15 cellular contexts compared by ENCODE assay signal in genomic region chr4:1874207-1874606, GRCh38. TPM values are rescaled to one million over a fixed set of nuclear protein-coding genes. Genes with fewer than 3 reads are reported as not detected.
DNase-seq lines count a peak whose midpoint lies in the region; ATAC-seq, FAIRE-seq and TF ChIP-seq lines count a peak whose summit lies in the region.
"Had no signal": no experiment of that assay in that cellular context is flagged by ENCODE, and none has a peak within 500 bp of the region (broad histone marks: within the 10 kb centered on the region; RNA-seq: fewer than 3 reads in every experiment).

No MANE protein-coding gene starts in this region.

- DNase-seq in HepG2 (ENCODE audit: low spot score) (no peak), right lobe of liver (no peak), PC-3 (no peak), endothelial cell of umbilical vein (ENCODE audit: low read depth, low spot score) (no peak), NCI-H2171 treated with DMSO at 0.1 percent for 48 hours (lab: John Stamatoyannopoulos, UW) (no peak), dermis blood vessel endothelial cell (no peak), esophagus squamous epithelium (lab: John Stamatoyannopoulos, UW) (no peak)
- DNase-seq: activated CD4-positive, alpha-beta T cell treated with anti-CD3 and anti-CD28 coated beads for 1 hour; Caco-2; immature natural killer cell; naive B cell; stimulated activated naive B cell treated with anti-CD40 and anti-IgM and Interleukin-4, amounts not matched to agents 10 μg/mL and 1 μg/mL and 100 μg/mL, for 72 hours had no signal

- no peaks in the 10 kb centered on the region for H3F3A ChIP-seq in PC-3 (ENCODE audit: low read length, unreplicated experiment)

- BruUV-seq in HepG2 (replicated peaks; lab: Mats Ljungman, UMichigan) = no TSS peak
- no TSS peak for BruUV-seq in PC-3 (replicated peaks; lab: Mats Ljungman, UMichigan)
- no TSS peak for BruUV-seq in endothelial cell of umbilical vein (replicated peaks; lab: Mats Ljungman, UMichigan)

- H3K4me1 ChIP-seq in HepG2 (ENCODE audit: insufficient read depth, low read length) (peaks cover 70% of the 10 kb centered on the region), right lobe of liver (peaks cover 0 to 16% (median 6%) of the 10 kb centered on the region in 4 donors), PC-3 (ENCODE audit: insufficient read depth, low read length) (peaks cover 25% of the 10 kb centered on the region), endothelial cell of umbilical vein (ENCODE audit: control insufficient read depth, extremely low read depth, insufficient read depth, low read length) (peaks cover 17% of the 10 kb centered on the region), esophagus squamous epithelium (peaks cover 10 to 40% (median 19%) of the 10 kb centered on the region in 3 donors)

- H3K79me2 ChIP-seq in HepG2 (ENCODE audit: insufficient read depth, low read length) (peaks cover 67% of the 10 kb centered on the region), PC-3 (ENCODE audit: low read length) (peaks cover 72% of the 10 kb centered on the region), endothelial cell of umbilical vein (ENCODE audit: control insufficient read depth, insufficient read depth, low read length) (peaks cover 73% of the 10 kb centered on the region)

- TF ChIP-seq CTCF in HepG2 (CRISPR knock-in tag; IDR thresholded peaks at IDR 0.05) (no peak), right lobe of liver (IDR thresholded peaks at IDR 0.05) (no peak), PC-3 (conservative IDR thresholded peaks at IDR 0.05; ENCODE audit: low read depth, low read length) (no peak), endothelial cell of umbilical vein (IDR thresholded peaks at IDR 0.05; ENCODE audit: extremely low read depth in 1 of 2, insufficient read depth in 1 of 2, low read depth in 1 of 2, low read length in 2 of 2) (no peak), esophagus squamous epithelium (IDR thresholded peaks at IDR 0.05) (no peak)

- H3K4me3 ChIP-seq in HepG2 (replicated peaks in 1 of 3; ENCODE audit: insufficient read depth in 1 of 3, low read depth in 2 of 3, low read length in 3 of 3) (peak overlapping the region in 1 of 3 experiments; percentile 92; a peak in 1 of 6 replicates), right lobe of liver (no peak overlapping the region), PC-3 (ENCODE audit: low read length) (peak overlapping the region; percentile 92; the same call in 1 of the 2 replicates), endothelial cell of umbilical vein (replicated peaks in 1 of 3; ENCODE audit: insufficient read depth in 1 of 3, low read depth in 1 of 3, low read length in 3 of 3) (no peak overlapping the region), esophagus squamous epithelium (no peak overlapping the region)
- H3K4me3 ChIP-seq: ascending aorta had no signal

- POLR2A ChIA-PET in HepG2 (lab: Yijun Ruan, JAX) = interaction anchor here (1.3 to 2.0 kb wide), 2 partner anchors 10 to 28 kb away, joined by 3 to 4 read pairs; no protein-coding TSS in a partner anchor
- POLR2A ChIA-PET in PC-3 (lab: Charles Lee; ENCODE audit: unreplicated experiment) = no interaction called here
- POLR2A ChIA-PET in endothelial cell of umbilical vein (lab: Charles Lee) = no interaction called here

- WGBS in HepG2 (ENCODE audit: low lambda C conversion rate) = 75% methylated on average over 3 of the region's 3 CpGs
- WGBS in right lobe of liver (ENCODE audit: insufficient coverage, low coverage, low lambda C conversion rate, missing lambda C conversion rate) = 64% methylated on average over 3 of the region's 3 CpGs
- WGBS in esophagus squamous epithelium, 2 donors = 82 to 87% methylated on average over 3 of the region's 3 CpGs

- H3K9me3 ChIP-seq in HepG2 (ENCODE audit: low read length) = no peaks in the 10 kb centered on the region
- H3K9me3 ChIP-seq in right lobe of liver = no peaks in the 10 kb centered on the region
- H3K9me3 ChIP-seq in PC-3 (ENCODE audit: low read length) = no peaks in the 10 kb centered on the region
- H3K9me3 ChIP-seq in endothelial cell of umbilical vein (replicated peaks; ENCODE audit: control insufficient read depth, insufficient read depth, low read length) = no peaks in the 10 kb centered on the region
- no peaks in the 10 kb centered on the region for H3K9me3 ChIP-seq in esophagus squamous epithelium
- H3K9me3 ChIP-seq: ascending aorta, Caco-2 had no signal

- intact Hi-C loops in HepG2 (cut with micrococcal nuclease; ENCODE audit: unreplicated experiment) (no loop called here), right lobe of liver (cut with DNase I) (no loop called here), PC-3 (cut with micrococcal nuclease) (no loop called here), endothelial cell of umbilical vein (cut with micrococcal nuclease) (no loop called here), esophagus squamous epithelium (cut with DNase I) (no loop called here)

- TF ChIP-seq RAD21 in HepG2 (CRISPR knock-in tag; IDR thresholded peaks at IDR 0.05) = no peak

- peak overlapping the region; percentile 67 for H3K4me2 ChIP-seq in HepG2 (ENCODE audit: low read depth, low read length)
- H3K4me2 ChIP-seq in PC-3 (ENCODE audit: low read length) = peak overlapping the region; percentile 87
- peak overlapping the region; percentile 9 for H3K4me2 ChIP-seq in endothelial cell of umbilical vein (ENCODE audit: insufficient read depth, low read length)

- TF ChIP-seq POLR2A in HepG2 (IDR thresholded peaks at IDR 0.05; ENCODE audit: insufficient read depth in 1 of 2, low read depth in 2 of 2, low read length in 2 of 2) (no peak), right lobe of liver (IDR thresholded peaks at IDR 0.05) (no peak), endothelial cell of umbilical vein (IDR thresholded peaks at IDR 0.05; ENCODE audit: low read depth, low read length) (no peak), esophagus squamous epithelium (IDR thresholded peaks at IDR 0.05) (no peak)

- in situ Hi-C loops in HepG2 (cut with HindIII; ENCODE audit: extremely low pct_ligation_motif_present, low pct_unique_long_range_greater_than_20kb) = no loop called here

- FAIRE-seq in HepG2 (lab: Jason Lieb, UNC) (no peak), endothelial cell of umbilical vein (lab: Jason Lieb, UNC) (no peak)

- peak overlapping the region; percentile 13; the same call in 1 of the 2 replicates for H3K9ac ChIP-seq in HepG2 (ENCODE audit: insufficient read depth, low read depth, low read length)
- H3K9ac ChIP-seq in PC-3 (ENCODE audit: low read length) = peak overlapping the region; percentile 93; the same call in 1 of the 2 replicates
- no peak overlapping the region for H3K9ac ChIP-seq in endothelial cell of umbilical vein (replicated peaks; ENCODE audit: extremely low read depth, insufficient read depth, low read length)

- ATAC-seq in HepG2 (no peak), right lobe of liver (no peak), PC-3 (no peak), GM18519 (IDR thresholded peaks at IDR 0.05; ENCODE audit: low FRiP score, unreplicated experiment) (no peak)
- ATAC-seq: Right ventricle myocardium inferior; stimulated activated naive B cell treated with anti-CD40 and anti-IgM and Interleukin-4, amounts not matched to agents 10 μg/mL and 1 μg/mL and 100 μg/mL, for 72 hours had no signal

- peak overlapping the region; percentile 16 for H3K27ac ChIP-seq in HepG2 (ENCODE audit: extremely low read length, insufficient read depth, low read length)
- H3K27ac ChIP-seq in right lobe of liver = no peak overlapping the region
- peak overlapping the region; percentile 62; the same call in 1 of the 2 replicates for H3K27ac ChIP-seq in PC-3 (ENCODE audit: low read length)
- no peak overlapping the region for H3K27ac ChIP-seq in endothelial cell of umbilical vein (ENCODE audit: insufficient read depth, low read depth, low read length)
- no peak overlapping the region for H3K27ac ChIP-seq in esophagus squamous epithelium
- H3K27ac ChIP-seq: ascending aorta had no signal

- H3K36me3 ChIP-seq in HepG2 (replicated peaks in 1 of 2; ENCODE audit: control insufficient read depth in 1 of 2, insufficient read depth in 2 of 2, low read length in 2 of 2) = no peaks in the 10 kb centered on the region
- H3K36me3 ChIP-seq in right lobe of liver = no peaks in the 10 kb centered on the region
- no peaks in the 10 kb centered on the region for H3K36me3 ChIP-seq in PC-3 (ENCODE audit: low read depth, low read length)
- H3K36me3 ChIP-seq in endothelial cell of umbilical vein (ENCODE audit: control insufficient read depth in 2 of 2, extremely low read depth in 1 of 2, insufficient read depth in 2 of 2, low read length in 2 of 2) = no peaks in the 10 kb centered on the region
- H3K36me3 ChIP-seq in esophagus squamous epithelium = no peaks in the 10 kb centered on the region
- H3K36me3 ChIP-seq: ascending aorta had no signal

- H3K9me1 ChIP-seq in endothelial cell of umbilical vein (replicated peaks; ENCODE audit: control insufficient read depth, extremely low read depth, insufficient read depth, low read length) = no peaks in the 10 kb centered on the region

- peaks cover 25% of the 10 kb centered on the region for H4K20me1 ChIP-seq in HepG2 (ENCODE audit: insufficient read depth, low read length)
- H4K20me1 ChIP-seq in PC-3 (ENCODE audit: low read length) = peaks cover 22% of the 10 kb centered on the region
- peaks cover 7% of the 10 kb centered on the region for H4K20me1 ChIP-seq in endothelial cell of umbilical vein (replicated peaks; ENCODE audit: control insufficient read depth, extremely low read depth, insufficient read depth, low read length)

- CTCF ChIA-PET in HepG2 (lab: Yijun Ruan, JAX; ENCODE audit: low intra/inter-chr PET ratio, low total read pairs) (no interaction called here), PC-3 (lab: Charles Lee) (interaction anchor here (0.6 kb wide), 1 partner anchor 35 kb away, joined by 3 read pairs; no protein-coding TSS in a partner anchor), endothelial cell of umbilical vein (lab: Charles Lee) (interaction anchor here (2.6 to 4.8 kb wide), 2 partner anchors 13 to 25 kb away, joined by 8 to 28 read pairs; no protein-coding TSS in a partner anchor)

- H3K27me3 ChIP-seq in HepG2 (ENCODE audit: control insufficient read depth in 1 of 2, insufficient read depth in 2 of 2, low read length in 2 of 2) (no peaks in the 10 kb centered on the region), right lobe of liver (no peaks in the 10 kb centered on the region), PC-3 (ENCODE audit: low read length) (no peaks in the 10 kb centered on the region), endothelial cell of umbilical vein (ENCODE audit: control insufficient read depth in 2 of 2, insufficient read depth in 2 of 2, low read length in 2 of 2) (no peaks in the 10 kb centered on the region), esophagus squamous epithelium (no peaks in the 10 kb centered on the region)
- H3K27me3 ChIP-seq: ascending aorta had no signal

- no peak for TF ChIP-seq EP300 in HepG2 (IDR thresholded peaks at IDR 0.05; ENCODE audit: low read depth in 2 of 2, low read length in 2 of 2)
- no peak for TF ChIP-seq EP300 in HepG2 (CRISPR knock-in tag; IDR thresholded peaks at IDR 0.05; ENCODE audit: borderline replicate concordance)

- dilution Hi-C loops in endothelial cell of umbilical vein (cut with MboI; ENCODE audit: extremely low pct_ligation_motif_present, low sequenced_read_pairs) = no loop called here

- no peaks in the 10 kb centered on the region for H3K9me2 ChIP-seq in PC-3 (replicated peaks; ENCODE audit: low read length)

- H2AFZ ChIP-seq in HepG2 (ENCODE audit: low read length) (no peak overlapping the region), PC-3 (ENCODE audit: low read length) (no peak overlapping the region), endothelial cell of umbilical vein (ENCODE audit: low read depth, low read length) (no peak overlapping the region)

RNA-seq across cellular contexts. Expression of gene NSD2, which starts 3.0 kb away (rescaled TPM):
- total RNA-seq in HepG2 (2016; rRNA removed; fragmentation: Illumina TruSeq; extraction: Trizol) (62.0 and 65.9 TPM in 2 replicates), right lobe of liver (10 to 100 TPM; 11.4 to 19.4 (median 14.0) TPM), PC-3 (2014; rRNA removed) (69.0 and 87.1 TPM in 2 replicates), endothelial cell of umbilical vein (152 and 171 TPM in 2 replicates), dermis blood vessel endothelial cell (66.0 and 102 TPM in 2 replicates), esophagus squamous epithelium (10 to 100 TPM; 31.9 to 36.4 (median 34.5) TPM)
- total RNA-seq in HepG2 (2016; cell fraction: cytosol; rRNA removed; fragmentation: Illumina TruSeq; extraction: Trizol; ENCODE audit: low read depth) = 184 and 195 TPM in 2 replicates
- 53.2 and 63.6 TPM in 2 replicates for total RNA-seq in HepG2 (2016; cell fraction: insoluble cytoplasmic fraction; rRNA removed; fragmentation: Illumina TruSeq; extraction: Trizol)
- 147 and 176 TPM in 2 replicates for total RNA-seq in HepG2 (2016; cell fraction: membrane; rRNA removed; fragmentation: Illumina TruSeq; extraction: Trizol)
- total RNA-seq in HepG2 (2016; cell fraction: nucleus; rRNA removed; fragmentation: Illumina TruSeq; extraction: Trizol) = 58.7 and 66.8 TPM in 2 replicates
- polyA plus RNA-seq in HepG2 (2011; rRNA removed) (19.4 and 22.0 TPM in 2 replicates), endothelial cell of umbilical vein (31.3 and 31.6 TPM in 2 replicates)
- 11.1 and 12.8 TPM in 2 replicates for polyA plus RNA-seq in HepG2 (2011; cell fraction: cytosol; rRNA removed)
- 56.9 and 75.7 TPM in 2 replicates for polyA plus RNA-seq in HepG2 (2011; cell fraction: nucleus; rRNA removed)
- 26.3 and 32.9 TPM in 2 replicates for polyA plus RNA-seq in HepG2 (2012)
- 11.4 and 12.5 TPM in 2 replicates for polyA plus RNA-seq in HepG2 (2016; cell fraction: cytosol; fragmentation: Illumina TruSeq; extraction: Trizol; ENCODE audit: low read depth)
- 37.5 and 47.3 TPM in 2 replicates for polyA plus RNA-seq in HepG2 (2016; cell fraction: insoluble cytoplasmic fraction; fragmentation: Illumina TruSeq; extraction: Trizol; ENCODE audit: low read depth)
- 30.1 and 30.2 TPM in 2 replicates for polyA plus RNA-seq in HepG2 (2016; cell fraction: membrane; fragmentation: Illumina TruSeq; extraction: Trizol; ENCODE audit: low read depth)
- 107 and 112 TPM in 2 replicates for polyA plus RNA-seq in HepG2 (2016; cell fraction: nucleus; fragmentation: Illumina TruSeq; extraction: Trizol; ENCODE audit: insufficient read depth, low read depth)
- polyA minus RNA-seq in HepG2 (2011; rRNA and poly(A)+ RNA removed; ENCODE audit: low replicate concordance) = 72.2 and 123 TPM in 2 replicates
- polyA minus RNA-seq in HepG2 (2011; cell fraction: cytosol; rRNA and poly(A)+ RNA removed) = 27.9 and 31.4 TPM in 2 replicates
- 66.3 and 67.3 TPM in 2 replicates for polyA minus RNA-seq in HepG2 (2011; cell fraction: nucleus; rRNA and poly(A)+ RNA removed)
- polyA plus RNA-seq in endothelial cell of umbilical vein (2011; cell fraction: cytosol; rRNA removed) = 41.5 and 42.1 TPM in 2 replicates
- polyA plus RNA-seq in endothelial cell of umbilical vein (2011; cell fraction: nucleus; rRNA removed) = 148 and 191 TPM in 2 replicates
- polyA plus RNA-seq in endothelial cell of umbilical vein (2012) = 40.1 and 68.6 TPM in 2 replicates
- 82.5 and 105 TPM in 2 replicates for polyA minus RNA-seq in endothelial cell of umbilical vein
- polyA minus RNA-seq in endothelial cell of umbilical vein (2011; cell fraction: cytosol; rRNA and poly(A)+ RNA removed) = 49.8 TPM
- 89.9 and 115 TPM in 2 replicates for polyA minus RNA-seq in endothelial cell of umbilical vein (2011; cell fraction: nucleus; rRNA and poly(A)+ RNA removed)

RNA-seq across cellular contexts. Expression of gene LETM1, which starts 18.3 kb away (rescaled TPM):
- total RNA-seq in HepG2 (2016; rRNA removed; fragmentation: Illumina TruSeq; extraction: Trizol) (29.4 and 41.6 TPM in 2 replicates), right lobe of liver (10 to 100 TPM; 18.1 to 31.0 (median 25.6) TPM), PC-3 (2014; rRNA removed) (86.3 and 129 TPM in 2 replicates), endothelial cell of umbilical vein (58.3 and 62.5 TPM in 2 replicates), dermis blood vessel endothelial cell (90.0 and 95.8 TPM in 2 replicates), esophagus squamous epithelium (10 to 100 TPM; 40.6 to 85.6 (median 72.8) TPM)
- total RNA-seq in HepG2 (2016; cell fraction: cytosol; rRNA removed; fragmentation: Illumina TruSeq; extraction: Trizol; ENCODE audit: low read depth) = 5.3 and 7.1 TPM in 2 replicates
- 25.4 and 43.2 TPM in 2 replicates for total RNA-seq in HepG2 (2016; cell fraction: insoluble cytoplasmic fraction; rRNA removed; fragmentation: Illumina TruSeq; extraction: Trizol)
- 10.6 and 10.8 TPM in 2 replicates for total RNA-seq in HepG2 (2016; cell fraction: membrane; rRNA removed; fragmentation: Illumina TruSeq; extraction: Trizol)
- 39.8 and 46.4 TPM in 2 replicates for total RNA-seq in HepG2 (2016; cell fraction: nucleus; rRNA removed; fragmentation: Illumina TruSeq; extraction: Trizol)
- polyA plus RNA-seq in HepG2 (2011; rRNA removed) (9.7 and 14.7 TPM in 2 replicates), endothelial cell of umbilical vein (25.6 and 27.5 TPM in 2 replicates)
- 6.3 and 8.5 TPM in 2 replicates for polyA plus RNA-seq in HepG2 (2011; cell fraction: cytosol; rRNA removed)
- 56.2 and 61.1 TPM in 2 replicates for polyA plus RNA-seq in HepG2 (2011; cell fraction: nucleus; rRNA removed)
- 12.6 and 16.7 TPM in 2 replicates for polyA plus RNA-seq in HepG2 (2012)
- 1.6 and 2.1 TPM in 2 replicates for polyA plus RNA-seq in HepG2 (2016; cell fraction: cytosol; fragmentation: Illumina TruSeq; extraction: Trizol; ENCODE audit: low read depth)
- polyA plus RNA-seq in HepG2 (2016; cell fraction: insoluble cytoplasmic fraction; fragmentation: Illumina TruSeq; extraction: Trizol; ENCODE audit: low read depth) = 14.8 and 19.6 TPM in 2 replicates
- 3.7 and 4.3 TPM in 2 replicates for polyA plus RNA-seq in HepG2 (2016; cell fraction: membrane; fragmentation: Illumina TruSeq; extraction: Trizol; ENCODE audit: low read depth)
- polyA plus RNA-seq in HepG2 (2016; cell fraction: nucleus; fragmentation: Illumina TruSeq; extraction: Trizol; ENCODE audit: insufficient read depth, low read depth) = 74.4 and 84.9 TPM in 2 replicates
- polyA minus RNA-seq in HepG2 (2011; rRNA and poly(A)+ RNA removed; ENCODE audit: low replicate concordance) = 41.3 and 51.6 TPM in 2 replicates
- 26.3 and 30.1 TPM in 2 replicates for polyA minus RNA-seq in HepG2 (2011; cell fraction: cytosol; rRNA and poly(A)+ RNA removed)
- polyA minus RNA-seq in HepG2 (2011; cell fraction: nucleus; rRNA and poly(A)+ RNA removed) = 21.1 and 31.3 TPM in 2 replicates
- polyA plus RNA-seq in endothelial cell of umbilical vein (2011; cell fraction: cytosol; rRNA removed) = 18.1 and 21.1 TPM in 2 replicates
- 81.3 and 85.4 TPM in 2 replicates for polyA plus RNA-seq in endothelial cell of umbilical vein (2011; cell fraction: nucleus; rRNA removed)
- polyA plus RNA-seq in endothelial cell of umbilical vein (2012) = 32.8 and 33.2 TPM in 2 replicates
- 47.0 and 52.9 TPM in 2 replicates for polyA minus RNA-seq in endothelial cell of umbilical vein
- polyA minus RNA-seq in endothelial cell of umbilical vein (2011; cell fraction: cytosol; rRNA and poly(A)+ RNA removed) = 34.6 TPM
- 34.4 and 38.8 TPM in 2 replicates for polyA minus RNA-seq in endothelial cell of umbilical vein (2011; cell fraction: nucleus; rRNA and poly(A)+ RNA removed)

Comparison
In these comparisons a context has a peak if more than half of its experiments do, and no peak if none do; other contexts are left out.
1. H3K27ac ChIP-seq: peak in HepG2 (single experiment) and PC-3 (single experiment); none in right lobe of liver (0 of 3), endothelial cell of umbilical vein (single experiment) and esophagus squamous epithelium (0 of 4).
2. H3K4me2 ChIP-seq: peak in every context shown above with its lines; median percentile 87 in PC-3; 67 in HepG2; 9 in endothelial cell of umbilical vein.